ENCODE assay signal across 27 cellular contexts in the genomic region with DNA sequence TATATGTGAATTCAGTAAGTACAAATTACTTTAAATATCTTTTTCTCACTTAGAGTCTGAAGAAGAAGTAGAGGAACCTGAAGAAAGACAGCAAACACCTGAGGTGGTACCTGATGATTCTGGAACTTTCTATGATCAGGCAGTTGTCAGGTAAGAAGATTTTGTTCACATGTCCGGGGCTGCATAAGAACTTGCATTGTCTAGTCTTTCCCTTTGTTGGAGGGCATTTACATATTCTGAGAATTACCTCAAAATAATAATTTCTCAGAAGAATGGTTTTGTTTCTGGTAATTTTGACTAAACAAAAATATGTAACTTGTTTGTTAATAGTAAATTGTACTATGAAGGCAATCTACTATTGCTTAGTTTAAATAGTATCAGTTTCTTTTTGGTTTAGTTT.
"Had no signal": no experiment of that assay in that cellular context is flagged by ENCODE, and none has a peak within 500 bp of the region (broad histone marks: within the 10 kb centered on the region; RNA-seq: fewer than 3 reads in every experiment).

No MANE protein-coding gene starts in this region.

- H3K4me3 ChIP-seq: esophagus squamous epithelium, heart right ventricle, left lung, prostate gland, right atrium auricular region, smooth muscle cell, stomach, thyroid gland had no signal

- H3K4me3 Mint-ChIP-seq: effector memory CD8-positive, alpha-beta T cell; naive thymus-derived CD4-positive, alpha-beta T cell; nephron had no signal

- H3K27ac ChIP-seq: esophagus squamous epithelium, heart right ventricle, left lung, prostate gland, right atrium auricular region, stomach, thyroid gland had no signal

- H3K9me3 Mint-ChIP-seq: effector memory CD8-positive, alpha-beta T cell; naive thymus-derived CD4-positive, alpha-beta T cell; nephron had no signal

- DNase-seq: cortex of kidney; effector memory CD8-positive, alpha-beta T cell; erythroblast; esophagus squamous epithelium; foreskin melanocyte; glutamatergic neuron; heart right ventricle; hippocampal formation; left cardiac atrium; left lung; mesendoderm; midbrain; naive thymus-derived CD4-positive, alpha-beta T cell; nucleus accumbens; stimulated activated CD4-positive, alpha-beta T cell treated with anti-CD3 and anti-CD28 coated beads, Interleukin-12 subunit alpha, Interleukin-12 subunit beta, amount 100 ng/mL, for 4 hours; stimulated activated CD4-positive, alpha-beta T cell treated with anti-CD3 and anti-CD28 coated beads, Interleukin-1b, Interleukin-23, amount 100 ng/mL, for 48 hours; stimulated activated CD4-positive, alpha-beta T cell treated with anti-CD3 and anti-CD28 coated beads, Interleukin-4, amount 100 ng/mL, for 1 hour; stimulated activated CD8-positive, alpha-beta memory T cell treated with anti-CD3 and anti-CD28 coated beads, Interleukin-4, amount 100 ng/mL, for 48 hours; stimulated activated naive CD4-positive, alpha-beta T cell; stomach; thyroid gland; trophoblast cell had no signal

- H3K4me1 ChIP-seq: left lung, prostate gland, right atrium auricular region, thyroid gland had no signal

- H3K9me3 ChIP-seq: esophagus squamous epithelium, heart right ventricle, left lung, prostate gland, right atrium auricular region, stomach, thyroid gland had no signal

- H3K27me3 ChIP-seq: esophagus squamous epithelium, heart right ventricle, left lung, right atrium auricular region, stomach, thyroid gland had no signal

- H3K27ac Mint-ChIP-seq: nephron had no signal

- H3K4me2 ChIP-seq: smooth muscle cell had no signal

- H3K27me3 Mint-ChIP-seq: effector memory CD8-positive, alpha-beta T cell; naive thymus-derived CD4-positive, alpha-beta T cell had no signal

- ATAC-seq: effector memory CD8-positive, alpha-beta T cell; heart right ventricle; left cardiac atrium; left lung; naive thymus-derived CD4-positive, alpha-beta T cell; sciatic nerve had no signal
